ENCODE assay signal across 21 cellular contexts in the genomic region with DNA sequence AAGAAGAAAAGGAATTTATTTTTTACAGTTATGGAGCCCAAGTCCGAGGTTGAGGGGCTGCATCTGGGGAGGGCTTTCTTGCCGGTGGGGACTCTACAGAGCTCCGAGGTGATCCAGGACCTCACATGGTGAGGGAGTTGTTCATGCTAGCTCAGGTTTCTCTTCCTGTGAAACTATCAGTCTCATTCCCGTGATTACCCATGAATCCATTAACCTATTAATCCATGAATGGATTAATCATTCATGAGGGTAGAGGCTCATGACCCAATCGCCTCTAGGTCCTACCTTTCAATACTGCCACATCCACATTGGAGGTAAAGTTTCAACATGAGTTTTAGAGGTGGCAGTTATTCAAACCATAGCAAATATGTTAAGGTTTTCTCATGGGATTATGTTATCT.
"Had no signal": no experiment of that assay in that cellular context is flagged by ENCODE, and none has a peak within 500 bp of the region (broad histone marks: within the 10 kb centered on the region; RNA-seq: fewer than 3 reads in every experiment).

No MANE protein-coding gene starts in this region.

- H3K4me1 ChIP-seq: prostate gland, thyroid gland had no signal

- H3K4me2 ChIP-seq: SK-N-SH had no signal

- ATAC-seq: activated T-helper 17 cell treated with anti-CD3 and anti-CD28 coated beads, Interleukin-2, amount 50 U/mL, for 72 hours; right lobe of liver; stimulated activated effector memory CD8-positive, alpha-beta T cell treated with anti-CD3 and anti-CD28 coated beads, Interleukin-12 subunit alpha, Interleukin-12 subunit beta, amount 100 ng/mL, for 72 hours; T-cell had no signal

- H3K9me3 ChIP-seq: ascending aorta, esophagus muscularis mucosa, prostate gland, right lobe of liver, SK-N-SH, thyroid gland had no signal

- H3K4me3 ChIP-seq: ascending aorta, cardiac muscle cell, dorsolateral prefrontal cortex, esophagus muscularis mucosa, prostate gland, right lobe of liver, thyroid gland had no signal

- H3K9ac ChIP-seq: SK-N-SH had no signal

- H3K27ac ChIP-seq: ascending aorta, cardiac muscle cell, dorsolateral prefrontal cortex, esophagus muscularis mucosa, prostate gland, right lobe of liver, thyroid gland had no signal

- H3K36me3 ChIP-seq: ascending aorta, cardiac muscle cell, esophagus muscularis mucosa, prostate gland, right lobe of liver, thyroid gland had no signal

- H3K27me3 ChIP-seq: ascending aorta, cardiac muscle cell, dorsolateral prefrontal cortex, esophagus muscularis mucosa, right lobe of liver, thyroid gland had no signal

- DNase-seq: activated CD4-positive, alpha-beta T cell treated with anti-CD3 and anti-CD28 coated beads, Interleukin-2, amount 50 U/mL, for 4 hours; activated CD4-positive, CD25-positive, alpha-beta regulatory T cell treated with anti-CD3 and anti-CD28 coated beads, Interleukin-2, amount 50 U/mL, for 72 hours; activated naive CD4-positive, alpha-beta T cell treated with anti-CD3 and anti-CD28 coated beads, Interleukin-2, amount 10 ng/mL, durations not matched to agents 7 days and 5 days; activated T-cell treated with anti-CD3 and anti-CD28 coated beads for 4 hours; dorsolateral prefrontal cortex; endodermal cell; hippocampal formation; kidney glomerular epithelial cell; right lobe of liver; SK-N-SH; stimulated activated CD4-positive, alpha-beta T cell treated with anti-CD3 and anti-CD28 coated beads, Interleukin-12 subunit alpha, Interleukin-12 subunit beta, amount 100 ng/mL, for 4 hours; stimulated activated CD4-positive, alpha-beta T cell treated with anti-CD3 and anti-CD28 coated beads, Interleukin-2, amount 100 ng/mL, for 24 hours; T-cell; T-helper 9 cell; thyroid gland had no signal
